ENCODE assay signal across 8 cellular contexts in genomic region chr14:97002454-97002853, GRCh38.
"Had no signal": no experiment of that assay in that cellular context is flagged by ENCODE, and none has a peak within 500 bp of the region (broad histone marks: within the 10 kb centered on the region; RNA-seq: fewer than 3 reads in every experiment).

No MANE protein-coding gene starts in this region.

- H2AFZ ChIP-seq: GM23338 had no signal

- H3K27ac Mint-ChIP-seq: GM23338 had no signal

- H3K4me2 ChIP-seq: GM23338, KMS-11 had no signal

- H3K9me3 ChIP-seq: HAP-1 had no signal

- ATAC-seq: GM23338, HCT116, HepG2 had no signal

- H3K4me3 Mint-ChIP-seq: GM23338 had no signal

- H3K4me3 ChIP-seq: GM23338, HAP-1 had no signal

- DNase-seq: H7, Karpas-422, KBM-7 had no signal

- H3K9ac ChIP-seq: KMS-11 had no signal

- H3K36me3 ChIP-seq: HAP-1 had no signal

- H3K4me1 ChIP-seq: HAP-1 had no signal

- H3K27ac ChIP-seq: KMS-11 had no signal

- H3K4me1 Mint-ChIP-seq: GM23338 had no signal

- FAIRE-seq: HepG2 had no signal
